In the genomic region with DNA sequence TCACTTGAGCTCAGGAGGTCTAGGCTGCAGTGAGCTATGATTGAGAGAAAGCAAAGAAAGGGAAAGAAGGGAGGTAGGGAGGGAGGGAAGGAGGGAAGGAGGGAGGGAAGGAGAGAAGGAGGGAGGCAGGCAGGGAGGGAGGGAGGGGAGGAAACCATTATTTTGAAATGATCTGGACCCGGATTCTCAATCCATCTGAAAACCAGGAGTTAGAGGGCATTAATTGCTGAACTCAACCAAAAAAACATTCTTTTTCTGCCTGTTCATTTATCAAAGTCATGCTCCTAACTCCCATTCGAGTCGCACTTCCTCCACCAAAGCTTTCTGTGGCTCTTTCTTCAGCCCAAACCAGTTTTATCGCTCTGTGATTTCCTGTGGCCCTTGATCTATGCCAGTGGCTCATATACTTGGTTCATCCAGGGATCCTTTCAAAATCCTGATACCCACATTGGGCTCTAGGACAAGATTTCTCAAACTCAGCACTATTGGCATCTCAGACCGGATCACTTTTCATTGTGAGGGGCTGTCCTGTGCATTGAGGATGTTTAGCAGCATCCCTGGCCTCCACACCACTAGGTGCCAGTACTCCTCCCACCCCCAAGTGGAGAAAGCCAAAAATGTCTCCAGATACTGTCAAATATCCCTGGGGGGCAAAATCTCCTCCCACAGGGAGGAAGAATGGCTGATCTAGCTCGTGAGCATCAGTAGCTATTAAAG, we compare ENCODE assay signal across 24 cellular contexts. TPM values are rescaled to one million over a fixed set of nuclear protein-coding genes. Genes with fewer than 3 reads are reported as not detected.
A peak's percentile ranks its signal among the peaks of the same experiment; 100 is the strongest.
DNase-seq lines count a peak whose midpoint lies in the region; ATAC-seq, FAIRE-seq and TF ChIP-seq lines count a peak whose summit lies in the region.
"Had no signal": no experiment of that assay in that cellular context is flagged by ENCODE, and none has a peak within 500 bp of the region (broad histone marks: within the 10 kb centered on the region; RNA-seq: fewer than 3 reads in every experiment).

No MANE protein-coding gene starts in this region.

- BruUV-seq in HepG2 (replicated peaks; lab: Mats Ljungman, UMichigan): no TSS peak

- H3K9ac ChIP-seq in HepG2 (ENCODE audit: insufficient read depth, low read depth, low read length) (no peak overlapping the region), H1 (replicated peaks in 1 of 4; ENCODE audit: extremely low read depth in 1 of 4, low read depth in 3 of 4, low read length in 3 of 4) (no peak overlapping the region)

- H2BK5ac ChIP-seq in H1 (ENCODE audit: low read depth, low read length): no peak overlapping the region

- H3K4me3 Mint-ChIP-seq in activated T-cell treated with anti-CD3 and anti-CD28 coated beads, Interleukin-2, amount 50 U/mL, for 24 hours: no peak overlapping the region
- H3K4me3 Mint-ChIP-seq: activated CD8-positive, alpha-beta T cell treated with anti-CD3 and anti-CD28 coated beads for 36 hours; activated naive CD4-positive, alpha-beta T cell treated with anti-CD3 and anti-CD28 coated beads for 36 hours; activated T-cell treated with anti-CD3 and anti-CD28 coated beads, Interleukin-2, amount 50 U/mL, for 4 hours; CD4-positive, CD25-positive, alpha-beta regulatory T cell; naive B cell; stimulated activated effector memory CD8-positive, alpha-beta T cell treated with anti-CD3 and anti-CD28 coated beads, Interleukin-12 subunit alpha, Interleukin-12 subunit beta, amount 100 ng/mL, for 72 hours; T-helper 17 cell had no signal

- no peak for ATAC-seq in HepG2
- ATAC-seq in right lobe of liver: no peak
- no peak for ATAC-seq in GM21576 (IDR thresholded peaks at IDR 0.05; ENCODE audit: unreplicated experiment)
- ATAC-seq: activated CD8-positive, alpha-beta T cell treated with anti-CD3 and anti-CD28 coated beads for 36 hours; activated T-cell treated with anti-CD3 and anti-CD28 coated beads, Interleukin-2, amount 50 U/mL, for 4 hours; pancreas; stimulated activated effector memory CD8-positive, alpha-beta T cell treated with anti-CD3 and anti-CD28 coated beads, Interleukin-12 subunit alpha, Interleukin-12 subunit beta, amount 100 ng/mL, for 72 hours; T-helper 17 cell had no signal

- CTCF ChIA-PET in HepG2 (lab: Yijun Ruan, JAX; ENCODE audit: low intra/inter-chr PET ratio, low total read pairs): interaction anchor here (0.7 kb wide), 1 partner anchor 209 kb away, joined by 5 read pairs; no protein-coding TSS in a partner anchor
- CTCF ChIA-PET in H1 (lab: Charles Lee; ENCODE audit: partially characterized antibody): interaction anchor here (0.6 to 2.3 kb wide), 11 partner anchors 7 to 252 kb away, joined by 3 to 11 read pairs (median 4); no protein-coding TSS in a partner anchor

- TF ChIP-seq CTCF in HepG2 (CRISPR knock-in tag; IDR thresholded peaks at IDR 0.05) (no peak), right lobe of liver (IDR thresholded peaks at IDR 0.05) (no peak), H1 (IDR thresholded peaks at IDR 0.05; ENCODE audit: control extremely low read depth in 1 of 3, insufficient read depth in 1 of 3, low read depth in 1 of 3, low read length in 3 of 3) (peak in 2 of 3 experiments; percentile 26 to 34; a peak in 3 of 4 replicates)

- H2BK120ac ChIP-seq in H1 (replicated peaks; ENCODE audit: low read depth, low read length): no peak overlapping the region

- H2BK12ac ChIP-seq in H1 (ENCODE audit: low read depth, low read length): no peak overlapping the region

- H3K4me3 ChIP-seq in HepG2 (replicated peaks in 1 of 3; ENCODE audit: insufficient read depth in 1 of 3, low read depth in 2 of 3, low read length in 3 of 3) (no peak overlapping the region), right lobe of liver (no peak overlapping the region), H1 (ENCODE audit: extremely low read depth in 1 of 4, insufficient read depth in 2 of 4, low read depth in 3 of 4, low read length in 4 of 4) (no peak overlapping the region)
- H3K4me3 ChIP-seq: dorsolateral prefrontal cortex, pancreas had no signal

- H4K20me1 ChIP-seq in HepG2 (ENCODE audit: insufficient read depth, low read length): no peaks in the 10 kb centered on the region
- peaks cover 2 to 7% of the 10 kb centered on the region in 2 experiments for H4K20me1 ChIP-seq in H1 (replicated peaks in 1 of 2; ENCODE audit: control insufficient read depth in 1 of 2, insufficient read depth in 2 of 2, low read length in 2 of 2)

- H3K36me3 Mint-ChIP-seq in activated T-cell treated with anti-CD3 and anti-CD28 coated beads, Interleukin-2, amount 50 U/mL, for 24 hours (ENCODE audit: low read depth): no peaks in the 10 kb centered on the region
- H3K36me3 Mint-ChIP-seq: CD4-positive, CD25-positive, alpha-beta regulatory T cell; naive B cell; stimulated activated effector memory CD8-positive, alpha-beta T cell treated with anti-CD3 and anti-CD28 coated beads, Interleukin-12 subunit alpha, Interleukin-12 subunit beta, amount 100 ng/mL, for 72 hours had no signal

- H3K27ac Mint-ChIP-seq in activated T-cell treated with anti-CD3 and anti-CD28 coated beads, Interleukin-2, amount 50 U/mL, for 24 hours: no peak overlapping the region
- H3K27ac Mint-ChIP-seq: activated CD8-positive, alpha-beta T cell treated with anti-CD3 and anti-CD28 coated beads for 36 hours; activated naive CD4-positive, alpha-beta T cell treated with anti-CD3 and anti-CD28 coated beads for 36 hours; CD4-positive, CD25-positive, alpha-beta regulatory T cell; stimulated activated effector memory CD8-positive, alpha-beta T cell treated with anti-CD3 and anti-CD28 coated beads, Interleukin-12 subunit alpha, Interleukin-12 subunit beta, amount 100 ng/mL, for 72 hours; T-helper 17 cell had no signal

- H2AK5ac ChIP-seq in H1 (ENCODE audit: low read depth, low read length): no peak overlapping the region

- no peak overlapping the region for H2BK15ac ChIP-seq in H1 (ENCODE audit: low read length)

- H3K4me2 ChIP-seq in HepG2 (ENCODE audit: low read depth, low read length): no peak overlapping the region
- no peak overlapping the region for H3K4me2 ChIP-seq in H1 (ENCODE audit: insufficient read depth in 1 of 2, low read depth in 2 of 2, low read length in 2 of 2)

- peaks cover 15% of the 10 kb centered on the region for H3K27me3 Mint-ChIP-seq in activated T-cell treated with anti-CD3 and anti-CD28 coated beads, Interleukin-2, amount 50 U/mL, for 24 hours

- no peak overlapping the region for H3K56ac ChIP-seq in H1 (replicated peaks; ENCODE audit: insufficient read length, low read depth, low read length)

- no peak for TF ChIP-seq POLR2A in HepG2 (IDR thresholded peaks at IDR 0.05; ENCODE audit: insufficient read depth in 1 of 2, low read depth in 2 of 2, low read length in 2 of 2)
- TF ChIP-seq POLR2A in right lobe of liver (IDR thresholded peaks at IDR 0.05): no peak
- no peak for TF ChIP-seq POLR2A in H1 (IDR thresholded peaks at IDR 0.05; ENCODE audit: control extremely low read depth in 1 of 2, low read depth in 2 of 2, low read length in 2 of 2)

- H3K27ac ChIP-seq in HepG2 (ENCODE audit: extremely low read length, insufficient read depth, low read length) (no peak overlapping the region), right lobe of liver (no peak overlapping the region), H1 (ENCODE audit: low read depth, low read length) (no peak overlapping the region)
- H3K27ac ChIP-seq: epithelial cell of prostate, pancreas had no signal

- no peak overlapping the region for H4K5ac ChIP-seq in H1 (ENCODE audit: insufficient read length, low read depth, low read length)

- H3K27me3 ChIP-seq in HepG2 (ENCODE audit: control insufficient read depth in 1 of 2, insufficient read depth in 2 of 2, low read length in 2 of 2) (no peaks in the 10 kb centered on the region), right lobe of liver (no peaks in the 10 kb centered on the region), H1 (replicated peaks in 1 of 4; ENCODE audit: control insufficient read depth in 3 of 4, extremely low read depth in 1 of 4, insufficient read depth in 3 of 4, low read length in 3 of 4) (no peaks in the 10 kb centered on the region)
- H3K27me3 ChIP-seq: dorsolateral prefrontal cortex, pancreas had no signal

- H3K23me2 ChIP-seq in H1 (ENCODE audit: low read depth, low read length): no peaks in the 10 kb centered on the region; the same call in 1 of the 2 replicates

- intact Hi-C loops in HepG2 (cut with micrococcal nuclease; ENCODE audit: unreplicated experiment) (no loop called here), right lobe of liver (cut with DNase I) (no loop called here)

- FAIRE-seq in HepG2 (lab: Jason Lieb, UNC) (no peak), H1 (lab: Jason Lieb, UNC) (no peak)
- FAIRE-seq: keratinocyte, pancreas had no signal

- H3K36me3 ChIP-seq in HepG2 (replicated peaks in 1 of 2; ENCODE audit: control insufficient read depth in 1 of 2, insufficient read depth in 2 of 2, low read length in 2 of 2): no peaks in the 10 kb centered on the region
- no peaks in the 10 kb centered on the region for H3K36me3 ChIP-seq in right lobe of liver
- H3K36me3 ChIP-seq in H1 (ENCODE audit: control insufficient read depth in 2 of 4, insufficient read depth in 4 of 4, low read length in 3 of 4): no peaks in the 10 kb centered on the region
- H3K36me3 ChIP-seq: pancreas had no signal

- H4K8ac ChIP-seq in H1 (ENCODE audit: extremely low read depth, insufficient read depth, low read length): no peak overlapping the region

- no peak overlapping the region for H3K4ac ChIP-seq in H1 (replicated peaks; ENCODE audit: insufficient read length, low read depth, low read length)

- H2AFZ ChIP-seq in HepG2 (ENCODE audit: low read length) (no peak overlapping the region), H1 (ENCODE audit: low read length) (no peak overlapping the region)

- H3K79me1 ChIP-seq in H1 (ENCODE audit: low read depth, low read length): peaks cover 4% of the 10 kb centered on the region; the same call in 1 of the 2 replicates

- H3K4me1 Mint-ChIP-seq in activated T-cell treated with anti-CD3 and anti-CD28 coated beads, Interleukin-2, amount 50 U/mL, for 24 hours (ENCODE audit: low read depth): peaks cover 1% of the 10 kb centered on the region
- H3K4me1 Mint-ChIP-seq: CD4-positive, CD25-positive, alpha-beta regulatory T cell; naive B cell; stimulated activated effector memory CD8-positive, alpha-beta T cell treated with anti-CD3 and anti-CD28 coated beads, Interleukin-12 subunit alpha, Interleukin-12 subunit beta, amount 100 ng/mL, for 72 hours had no signal

- no peaks in the 10 kb centered on the region for H3K9me3 ChIP-seq in HepG2 (ENCODE audit: low read length)
- H3K9me3 ChIP-seq in right lobe of liver: no peaks in the 10 kb centered on the region
- H3K9me3 ChIP-seq in H1 (ENCODE audit: insufficient read depth in 2 of 2, low read depth in 1 of 2, low read length in 1 of 2): no peaks in the 10 kb centered on the region
- H3K9me3 ChIP-seq: pancreas had no signal

- POLR2A ChIA-PET in HepG2 (lab: Yijun Ruan, JAX): no interaction called here
- POLR2A ChIA-PET in H1 (lab: Charles Lee; ENCODE audit: partially characterized antibody): interaction anchor here (0.9 kb wide), 1 partner anchor 11 kb away, joined by 5 read pairs; no protein-coding TSS in a partner anchor

- DNase-seq in HepG2 (ENCODE audit: low spot score) (no peak), right lobe of liver (no peak), NOMO-1 treated with DMSO at 0.1 percent for 48 hours (lab: John Stamatoyannopoulos, UW; ENCODE audit: unreplicated experiment) (peak; percentile 42), H1 (ENCODE audit: low read depth in 1 of 2, low spot score in 2 of 2) (no peak), COLO829 (ENCODE audit: low spot score) (no peak), NCI-H526 (lab: John Stamatoyannopoulos, UW) (no peak)
- no peak for DNase-seq in activated T-cell treated with anti-CD3 and anti-CD28 coated beads, Interleukin-2, amount 50 U/mL, for 24 hours
- DNase-seq: activated CD8-positive, alpha-beta T cell treated with anti-CD3 and anti-CD28 coated beads for 36 hours; activated naive CD4-positive, alpha-beta T cell treated with anti-CD3 and anti-CD28 coated beads for 36 hours; activated T-cell treated with anti-CD3 and anti-CD28 coated beads, Interleukin-2, amount 50 U/mL, for 4 hours; amygdala; CD4-positive, CD25-positive, alpha-beta regulatory T cell; dorsolateral prefrontal cortex; foreskin fibroblast; mammary epithelial cell; naive B cell; NCI-H1417 treated with DMSO at 0.1 percent for 48 hours; NCI-H2227 treated with DMSO at 0.1 percent for 48 hours; pancreas; T-helper 17 cell had no signal

- no peak for TF ChIP-seq RAD21 in HepG2 (CRISPR knock-in tag; IDR thresholded peaks at IDR 0.05)
- TF ChIP-seq RAD21 in H1 (IDR thresholded peaks at IDR 0.05 in 1 of 2, conservative IDR thresholded peaks at IDR 0.05 in 1 of 2; ENCODE audit: low read depth in 2 of 2, low read length in 2 of 2): no peak

- H2BK20ac ChIP-seq in H1 (ENCODE audit: low read length): no peak overlapping the region

- H3K18ac ChIP-seq in H1 (ENCODE audit: extremely low read depth, low read length): no peak overlapping the region

- H3K4me1 ChIP-seq in HepG2 (ENCODE audit: insufficient read depth, low read length) (peaks cover 35% of the 10 kb centered on the region), right lobe of liver (peaks cover 0 to 28% (median 12%) of the 10 kb centered on the region in 4 donors), H1 (replicated peaks in 1 of 4; ENCODE audit: control insufficient read depth in 3 of 4, insufficient read depth in 4 of 4, low read length in 3 of 4) (no peaks in the 10 kb centered on the region)

- no peak overlapping the region for H3K23ac ChIP-seq in H1 (ENCODE audit: insufficient read length)

- no peak overlapping the region for H4K91ac ChIP-seq in H1 (replicated peaks; ENCODE audit: insufficient read length, low read length)

- 94% methylated on average over 6 of the region's 6 CpGs for WGBS in HepG2 (ENCODE audit: low lambda C conversion rate)
- WGBS in right lobe of liver (ENCODE audit: insufficient coverage, low coverage, low lambda C conversion rate, missing lambda C conversion rate): 74% methylated on average over 6 of the region's 6 CpGs
- WGBS in H1 (ENCODE audit: extremely low coverage in 1 of 2, insufficient coverage in 1 of 2, insufficient read length in 1 of 2, insufficient replicate concordance in 2 of 2, low coverage in 1 of 2, low lambda C conversion rate in 2 of 2, missing lambda C conversion rate in 1 of 2), 2 experiments: 88% methylated on average over 6 of the region's 6 CpGs; no CpG with 5 or more reads in 1 of the 2 experiments

- no peak overlapping the region for H3K14ac ChIP-seq in H1 (ENCODE audit: insufficient read length)

- in situ Hi-C loops in HepG2 (cut with HindIII; ENCODE audit: extremely low pct_ligation_motif_present, low pct_unique_long_range_greater_than_20kb): no loop called here

- no peak for TF ChIP-seq EP300 in HepG2 (IDR thresholded peaks at IDR 0.05; ENCODE audit: low read depth in 2 of 2, low read length in 2 of 2)
- no peak for TF ChIP-seq EP300 in HepG2 (CRISPR knock-in tag; IDR thresholded peaks at IDR 0.05; ENCODE audit: borderline replicate concordance)
- no peak for TF ChIP-seq EP300 in H1 (IDR thresholded peaks at IDR 0.05; ENCODE audit: borderline replicate concordance in 1 of 2, low read depth in 2 of 2, low read length in 2 of 2)

- H3K79me2 ChIP-seq in HepG2 (ENCODE audit: insufficient read depth, low read length) (no peaks in the 10 kb centered on the region), H1 (ENCODE audit: control insufficient read depth in 1 of 2, insufficient read depth in 2 of 2, low read length in 2 of 2) (peaks cover 0 to 25% of the 10 kb centered on the region in 2 experiments; a peak in 2 of 4 replicates)

- no peaks in the 10 kb centered on the region for H3K9me3 Mint-ChIP-seq in activated T-cell treated with anti-CD3 and anti-CD28 coated beads, Interleukin-2, amount 50 U/mL, for 24 hours
- H3K9me3 Mint-ChIP-seq: activated CD8-positive, alpha-beta T cell treated with anti-CD3 and anti-CD28 coated beads for 36 hours; activated naive CD4-positive, alpha-beta T cell treated with anti-CD3 and anti-CD28 coated beads for 36 hours; activated T-cell treated with anti-CD3 and anti-CD28 coated beads, Interleukin-2, amount 50 U/mL, for 4 hours; CD4-positive, CD25-positive, alpha-beta regulatory T cell; naive B cell; stimulated activated effector memory CD8-positive, alpha-beta T cell treated with anti-CD3 and anti-CD28 coated beads, Interleukin-12 subunit alpha, Interleukin-12 subunit beta, amount 100 ng/mL, for 72 hours had no signal

RNA-seq across cellular contexts. Expression of a gene that starts 38.2 kb away (rescaled TPM):
- total RNA-seq in HepG2 (2016; rRNA removed; fragmentation: Illumina TruSeq; extraction: Trizol) (32.0 and 44.1 TPM in 2 replicates), right lobe of liver (10 to 100 TPM in 2 of 6 experiments, 1 to 10 TPM in 4; 5.1 to 14.8 (median 8.0) TPM)
- 10.6 and 12.8 TPM in 2 replicates for total RNA-seq in HepG2 (2016; cell fraction: cytosol; rRNA removed; fragmentation: Illumina TruSeq; extraction: Trizol; ENCODE audit: low read depth)
- 32.2 and 42.2 TPM in 2 replicates for total RNA-seq in HepG2 (2016; cell fraction: insoluble cytoplasmic fraction; rRNA removed; fragmentation: Illumina TruSeq; extraction: Trizol)
- 27.4 and 28.5 TPM in 2 replicates for total RNA-seq in HepG2 (2016; cell fraction: membrane; rRNA removed; fragmentation: Illumina TruSeq; extraction: Trizol)
- 32.4 and 32.8 TPM in 2 replicates for total RNA-seq in HepG2 (2016; cell fraction: nucleus; rRNA removed; fragmentation: Illumina TruSeq; extraction: Trizol)
- polyA plus RNA-seq in HepG2 (2011; rRNA removed) (36.3 and 41.3 TPM in 2 replicates), H1 (2011; rRNA removed) (35.3 and 46.7 TPM in 2 replicates)
- 38.1 and 43.4 TPM in 2 replicates for polyA plus RNA-seq in HepG2 (2011; cell fraction: cytosol; rRNA removed)
- 45.0 and 48.2 TPM in 2 replicates for polyA plus RNA-seq in HepG2 (2011; cell fraction: nucleus; rRNA removed)
- 30.6 and 31.6 TPM in 2 replicates for polyA plus RNA-seq in HepG2 (2012)
- polyA plus RNA-seq in HepG2 (2016; cell fraction: cytosol; fragmentation: Illumina TruSeq; extraction: Trizol; ENCODE audit: low read depth): 3.9 and 4.5 TPM in 2 replicates
- polyA plus RNA-seq in HepG2 (2016; cell fraction: insoluble cytoplasmic fraction; fragmentation: Illumina TruSeq; extraction: Trizol; ENCODE audit: low read depth): 29.5 and 30.3 TPM in 2 replicates
- 10.0 and 11.3 TPM in 2 replicates for polyA plus RNA-seq in HepG2 (2016; cell fraction: membrane; fragmentation: Illumina TruSeq; extraction: Trizol; ENCODE audit: low read depth)
- 32.1 and 32.5 TPM in 2 replicates for polyA plus RNA-seq in HepG2 (2016; cell fraction: nucleus; fragmentation: Illumina TruSeq; extraction: Trizol; ENCODE audit: insufficient read depth, low read depth)
- 61.0 and 116 TPM in 2 replicates for polyA minus RNA-seq in HepG2 (2011; rRNA and poly(A)+ RNA removed; ENCODE audit: low replicate concordance)
- polyA minus RNA-seq in HepG2 (2011; cell fraction: cytosol; rRNA and poly(A)+ RNA removed): 47.2 and 48.9 TPM in 2 replicates
- 31.5 and 35.9 TPM in 2 replicates for polyA minus RNA-seq in HepG2 (2011; cell fraction: nucleus; rRNA and poly(A)+ RNA removed)
- total RNA-seq in H1 (2021; fragmentation: NEBNext Ultra II Directional; extraction: Animal tissue kit (Norgen Biotek cat#: 25700)): 49.4 and 51.7 TPM in 2 replicates
- polyA plus RNA-seq in H1 (2011; cell fraction: cytosol; rRNA removed): 45.2 TPM
- polyA plus RNA-seq in H1 (2011; cell fraction: nucleus; rRNA removed): 57.9 TPM
- 24.9 to 31.1 TPM (median 30.7 TPM) in 4 replicates for polyA plus RNA-seq in H1 (2012, experiment 1 of 2)
- polyA plus RNA-seq in H1 (2012, experiment 2 of 2): 6.3 TPM
- 21.7 TPM for polyA plus RNA-seq in H1 (2013, experiment 1 of 2)
- 24.2 TPM for polyA plus RNA-seq in H1 (2013, experiment 2 of 2)
- 78.5 and 82.0 TPM in 2 replicates for polyA minus RNA-seq in H1 (2011; rRNA and poly(A)+ RNA removed)
- 50.3 TPM for polyA minus RNA-seq in H1 (2011; cell fraction: cytosol; rRNA and poly(A)+ RNA removed)
- polyA minus RNA-seq in H1 (2011; cell fraction: nucleus; rRNA and poly(A)+ RNA removed): 41.4 TPM

RNA-seq across cellular contexts. Expression of a gene that starts 53.8 kb away (rescaled TPM):
- total RNA-seq in HepG2 (2016; rRNA removed; fragmentation: Illumina TruSeq; extraction: Trizol) (20.6 and 29.2 TPM in 2 replicates), right lobe of liver (1 to 10 TPM; 1.6 to 9.6 (median 5.4) TPM)
- 14.7 and 15.6 TPM in 2 replicates for total RNA-seq in HepG2 (2016; cell fraction: cytosol; rRNA removed; fragmentation: Illumina TruSeq; extraction: Trizol; ENCODE audit: low read depth)
- 18.9 and 30.0 TPM in 2 replicates for total RNA-seq in HepG2 (2016; cell fraction: insoluble cytoplasmic fraction; rRNA removed; fragmentation: Illumina TruSeq; extraction: Trizol)
- total RNA-seq in HepG2 (2016; cell fraction: membrane; rRNA removed; fragmentation: Illumina TruSeq; extraction: Trizol): 39.9 and 42.8 TPM in 2 replicates
- 19.8 and 22.0 TPM in 2 replicates for total RNA-seq in HepG2 (2016; cell fraction: nucleus; rRNA removed; fragmentation: Illumina TruSeq; extraction: Trizol)
- polyA plus RNA-seq in HepG2 (2011; rRNA removed) (48.7 and 62.0 TPM in 2 replicates), H1 (2011; rRNA removed) (24.7 and 30.8 TPM in 2 replicates)
- 53.5 and 62.3 TPM in 2 replicates for polyA plus RNA-seq in HepG2 (2011; cell fraction: cytosol; rRNA removed)
- polyA plus RNA-seq in HepG2 (2011; cell fraction: nucleus; rRNA removed): 50.7 and 56.5 TPM in 2 replicates
- 36.1 and 48.8 TPM in 2 replicates for polyA plus RNA-seq in HepG2 (2012)
- polyA plus RNA-seq in HepG2 (2016; cell fraction: cytosol; fragmentation: Illumina TruSeq; extraction: Trizol; ENCODE audit: low read depth): 21.8 and 24.0 TPM in 2 replicates
- polyA plus RNA-seq in HepG2 (2016; cell fraction: insoluble cytoplasmic fraction; fragmentation: Illumina TruSeq; extraction: Trizol; ENCODE audit: low read depth): 31.5 and 37.2 TPM in 2 replicates
- polyA plus RNA-seq in HepG2 (2016; cell fraction: membrane; fragmentation: Illumina TruSeq; extraction: Trizol; ENCODE audit: low read depth): 48.5 and 52.0 TPM in 2 replicates
- polyA plus RNA-seq in HepG2 (2016; cell fraction: nucleus; fragmentation: Illumina TruSeq; extraction: Trizol; ENCODE audit: insufficient read depth, low read depth): 51.6 and 59.3 TPM in 2 replicates
- 1.7 and 102 TPM in 2 replicates for polyA minus RNA-seq in HepG2 (2011; rRNA and poly(A)+ RNA removed; ENCODE audit: low replicate concordance)
- 14.7 and 19.2 TPM in 2 replicates for polyA minus RNA-seq in HepG2 (2011; cell fraction: cytosol; rRNA and poly(A)+ RNA removed)
- 16.0 and 25.4 TPM in 2 replicates for polyA minus RNA-seq in HepG2 (2011; cell fraction: nucleus; rRNA and poly(A)+ RNA removed)
- 24.8 and 25.4 TPM in 2 replicates for total RNA-seq in H1 (2021; fragmentation: NEBNext Ultra II Directional; extraction: Animal tissue kit (Norgen Biotek cat#: 25700))
- polyA plus RNA-seq in H1 (2011; cell fraction: cytosol; rRNA removed): 18.8 TPM
- polyA plus RNA-seq in H1 (2011; cell fraction: nucleus; rRNA removed): 25.5 TPM
- 17.4 to 22.2 TPM (median 19.4 TPM) in 4 replicates for polyA plus RNA-seq in H1 (2012, experiment 1 of 2)
- polyA plus RNA-seq in H1 (2012, experiment 2 of 2): 22.8 TPM
- polyA plus RNA-seq in H1 (2013, experiment 1 of 2): 40.7 TPM
- 45.4 TPM for polyA plus RNA-seq in H1 (2013, experiment 2 of 2)
- polyA minus RNA-seq in H1 (2011; rRNA and poly(A)+ RNA removed): 12.8 and 26.1 TPM in 2 replicates
- 6.6 TPM for polyA minus RNA-seq in H1 (2011; cell fraction: cytosol; rRNA and poly(A)+ RNA removed)
- polyA minus RNA-seq in H1 (2011; cell fraction: nucleus; rRNA and poly(A)+ RNA removed): 6.8 TPM

Comparison
In these comparisons a context has a peak if more than half of its experiments do, and no peak if none do; other contexts are left out.
1. CTCF ChIP-seq: peak in H1 (2 of 3); none in HepG2 (single experiment) and right lobe of liver (0 of 4).